In the genomic region with DNA sequence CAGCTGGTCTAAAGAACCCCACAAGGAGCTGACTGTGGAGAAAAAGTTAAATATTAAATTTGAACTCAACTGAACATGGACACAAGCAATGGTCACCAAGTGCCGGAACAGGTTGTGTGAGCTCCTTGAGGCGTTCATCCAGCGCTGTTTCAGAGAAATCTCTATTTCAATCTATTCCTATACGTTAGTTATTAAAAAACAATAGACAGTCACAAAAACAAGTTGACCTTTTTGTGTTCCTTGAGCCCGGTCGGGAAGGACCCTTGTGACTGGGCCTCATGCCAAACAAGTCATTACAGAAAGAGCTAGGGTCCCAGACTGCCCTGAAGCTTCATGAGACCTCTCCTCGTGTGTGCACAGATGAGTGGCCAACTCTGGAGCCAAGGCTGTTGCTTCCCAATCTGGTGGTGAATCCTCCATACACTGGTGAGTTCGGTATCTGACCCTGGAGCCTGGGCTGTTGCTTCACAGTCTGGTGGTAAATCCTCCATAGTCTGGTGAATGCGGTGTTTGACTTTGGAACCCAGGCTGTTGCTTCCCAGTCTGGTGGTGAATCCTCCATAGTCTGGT, we compare ENCODE assay signal across 14 cellular contexts.
DNase-seq lines count a peak whose midpoint lies in the region; ATAC-seq and TF ChIP-seq lines count a peak whose summit lies in the region.
"Had no signal": no experiment of that assay in that cellular context is flagged by ENCODE, and none has a peak within 500 bp of the region (broad histone marks: within the 10 kb centered on the region; RNA-seq: fewer than 3 reads in every experiment).

No MANE protein-coding gene starts in this region.

- DNase-seq in Calu3, result peak; percentile 53
- DNase-seq in left kidney (ENCODE audit: low read depth, low spot score), result peak; percentile 70
- no peak for DNase-seq in type B pancreatic cell (ENCODE audit: extremely low spot score, unreplicated experiment)
- no peak for DNase-seq in HT-29 (ENCODE audit: low spot score)
- DNase-seq in MCF 10A (ENCODE audit: unreplicated experiment), result no peak
- DNase-seq: DMS153; NCI-H2029; NCI-H524 treated with DMSO at 0.1 percent for 48 hours; NK-92 treated with Interleukin-12 subunit alpha and Interleukin-12 subunit beta, amount 100 ng/mL, for 24 hours; OCI-M1 had no signal

- H3K4me3 Mint-ChIP-seq in Calu3 (ENCODE audit: low read depth, unreplicated experiment) (peak overlapping the region; percentile 45), type B pancreatic cell (no peak overlapping the region), MCF 10A (ENCODE audit: unreplicated experiment) (no peak overlapping the region)

- ATAC-seq in GM18511 (IDR thresholded peaks at IDR 0.05; ENCODE audit: unreplicated experiment), result no peak

- H3K27me3 Mint-ChIP-seq in Calu3 (ENCODE audit: unreplicated experiment), result no peaks in the 10 kb centered on the region
- H3K27me3 Mint-ChIP-seq in type B pancreatic cell, result no peaks in the 10 kb centered on the region
- H3K27me3 Mint-ChIP-seq in MCF 10A (ENCODE audit: insufficient read depth, unreplicated experiment), result peaks cover 15% of the 10 kb centered on the region

- H3K4me1 Mint-ChIP-seq in Calu3 (ENCODE audit: low read depth, unreplicated experiment), result peaks cover 44% of the 10 kb centered on the region
- peaks cover 12% of the 10 kb centered on the region for H3K4me1 Mint-ChIP-seq in type B pancreatic cell (ENCODE audit: unreplicated experiment)
- H3K4me1 Mint-ChIP-seq in MCF 10A (ENCODE audit: insufficient read depth, unreplicated experiment), result no peaks in the 10 kb centered on the region

- POLR2A ChIA-PET in MCF 10A (lab: Yijun Ruan, JAX), result interaction anchor here (0.5 kb wide), 1 partner anchor 275 kb away, joined by 3 read pairs; no protein-coding TSS in a partner anchor

- BruUV-seq in Calu3 (replicated peaks; lab: Mats Ljungman, UMichigan), result no TSS peak
- no TSS peak for BruUV-seq in MCF 10A (replicated peaks; lab: Mats Ljungman, UMichigan)

- intact Hi-C loops in Calu3 (cut with micrococcal nuclease; ENCODE audit: unreplicated experiment), result no loop called here
- intact Hi-C loops in MCF 10A (cut with micrococcal nuclease), result no loop called here

- TF ChIP-seq CTCF in Calu3 (IDR thresholded peaks at IDR 0.05; ENCODE audit: unreplicated experiment), result no peak
- TF ChIP-seq CTCF in VCaP (conservative IDR thresholded peaks at IDR 0.05), result no peak
- no peak for TF ChIP-seq CTCF in type B pancreatic cell (conservative IDR thresholded peaks at IDR 0.05)
- no peak for TF ChIP-seq CTCF in MCF 10A (IDR thresholded peaks at IDR 0.05; ENCODE audit: unreplicated experiment)

- H3K36me3 Mint-ChIP-seq in Calu3 (ENCODE audit: insufficient read depth, unreplicated experiment), result peaks cover 10% of the 10 kb centered on the region
- H3K36me3 Mint-ChIP-seq in type B pancreatic cell, result no peaks in the 10 kb centered on the region
- no peaks in the 10 kb centered on the region for H3K36me3 Mint-ChIP-seq in MCF 10A (ENCODE audit: insufficient read depth, unreplicated experiment)

- peak overlapping the region; percentile 21 for H3K27ac ChIP-seq in VCaP
- H3K27ac ChIP-seq: BLaER1, SJSA1 had no signal

- peak overlapping the region; percentile 98 for H3K27ac Mint-ChIP-seq in Calu3 (ENCODE audit: unreplicated experiment)
- peak overlapping the region; percentile 79 for H3K27ac Mint-ChIP-seq in type B pancreatic cell
- no peak overlapping the region for H3K27ac Mint-ChIP-seq in MCF 10A (ENCODE audit: low read depth, unreplicated experiment)

- CTCF ChIA-PET in Calu3 (lab: Charles Lee), result interaction anchor here (0.7 to 1.8 kb wide), 2 partner anchors 16 to 20 kb away, joined by 4 to 5 read pairs; no protein-coding TSS in a partner anchor
- CTCF ChIA-PET in MCF 10A (lab: Yijun Ruan, JAX), result no interaction called here

- H3K9me3 Mint-ChIP-seq in Calu3 (ENCODE audit: low read depth, unreplicated experiment), result peaks cover 4% of the 10 kb centered on the region
- H3K9me3 Mint-ChIP-seq in type B pancreatic cell, result no peaks in the 10 kb centered on the region
- H3K9me3 Mint-ChIP-seq in MCF 10A (ENCODE audit: unreplicated experiment), result no peaks in the 10 kb centered on the region

Comparison
In these comparisons a context has a peak if more than half of its experiments do, and no peak if none do; other contexts are left out.
1. DNase-seq: peak in Calu3 (single experiment) and left kidney (single experiment); none in type B pancreatic cell (single experiment), HT-29 (single experiment) and MCF 10A (single experiment).